In genomic region chr1:54810144-54810942, GRCh38 we compare ENCODE assay signal across 8 cellular contexts. TPM values are rescaled to one million over a fixed set of nuclear protein-coding genes. Genes with fewer than 3 reads are reported as not detected.
A peak's percentile ranks its signal among the peaks of the same experiment; 100 is the strongest.
DNase-seq lines count a peak whose midpoint lies in the region; ATAC-seq, FAIRE-seq and TF ChIP-seq lines count a peak whose summit lies in the region.

No MANE protein-coding gene starts in this region.

- no peaks in the 10 kb centered on the region for H3K9me3 Mint-ChIP-seq in MCF 10A (ENCODE audit: unreplicated experiment)

- H3K27ac Mint-ChIP-seq in MCF 10A (ENCODE audit: low read depth, unreplicated experiment) = no peak overlapping the region

- no peak overlapping the region for H3K4me3 Mint-ChIP-seq in MCF 10A (ENCODE audit: unreplicated experiment)

- TF ChIP-seq CTCF in GM12801 (IDR thresholded peaks at IDR 0.05; ENCODE audit: extremely low read depth, insufficient read length) = peak; percentile 35
- peak; percentile 87 for TF ChIP-seq CTCF in VCaP (conservative IDR thresholded peaks at IDR 0.05)
- peak; percentile 89 for TF ChIP-seq CTCF in MCF 10A (IDR thresholded peaks at IDR 0.05; ENCODE audit: unreplicated experiment)
- TF ChIP-seq CTCF in kidney (IDR thresholded peaks at IDR 0.05; ENCODE audit: borderline replicate concordance, extremely low read depth, insufficient read depth) = peak; percentile 88

- no peaks in the 10 kb centered on the region for H3K36me3 ChIP-seq in kidney (ENCODE audit: control insufficient read depth in 1 of 2, insufficient read depth in 2 of 2, low read length in 2 of 2)

- no TSS peak for BruUV-seq in MCF 10A (replicated peaks; lab: Mats Ljungman, UMichigan)

- H3K4me1 ChIP-seq in kidney (ENCODE audit: control insufficient read depth in 1 of 2, insufficient read depth in 1 of 2, low read depth in 1 of 2, low read length in 2 of 2) = no peaks in the 10 kb centered on the region

- CTCF ChIA-PET in MCF 10A (lab: Yijun Ruan, JAX) = interaction anchor here (0.6 to 1.7 kb wide), 26 partner anchors 9 to 735 kb away, joined by 3 to 9 read pairs (median 4); partner anchors contain the start of gene TTC22

- H3K27ac ChIP-seq in VCaP (no peak overlapping the region), kidney (ENCODE audit: low read depth in 2 of 2, low read length in 2 of 2) (no peak overlapping the region)

- no peaks in the 10 kb centered on the region for H3K27me3 Mint-ChIP-seq in MCF 10A (ENCODE audit: insufficient read depth, unreplicated experiment)

- no peak overlapping the region for H3K9ac ChIP-seq in kidney (ENCODE audit: low read length in 2 of 2)

- peak; percentile 54 for ATAC-seq in HG02610 (IDR thresholded peaks at IDR 0.05; ENCODE audit: unreplicated experiment)
- ATAC-seq in HG02763 (IDR thresholded peaks at IDR 0.05; ENCODE audit: unreplicated experiment) = no peak

- intact Hi-C loops in MCF 10A (cut with micrococcal nuclease) = loop anchor here (1.0 to 5.0 kb wide), 3 partner anchors 138 to 740 kb away; no protein-coding TSS in a partner anchor
- intact Hi-C loops in kidney (cut with DNase I) = no loop called here

- H3K4me3 ChIP-seq in kidney (ENCODE audit: low read length in 2 of 2) = no peak overlapping the region

- H3K4me1 Mint-ChIP-seq in MCF 10A (ENCODE audit: insufficient read depth, unreplicated experiment) = peaks cover 9% of the 10 kb centered on the region

- no peaks in the 10 kb centered on the region for H3K36me3 Mint-ChIP-seq in MCF 10A (ENCODE audit: insufficient read depth, unreplicated experiment)

- no peaks in the 10 kb centered on the region for H3K9me3 ChIP-seq in kidney (ENCODE audit: control insufficient read depth in 1 of 2, low read length in 2 of 2)

- POLR2A ChIA-PET in MCF 10A (lab: Yijun Ruan, JAX) = no interaction called here

- FAIRE-seq in kidney (lab: Jason Lieb, UNC) = no peak

- DNase-seq in NCI-H2081 treated with DMSO at 0.1 percent for 48 hours (lab: John Stamatoyannopoulos, UW) = peak; percentile 9
- peak; percentile 69 for DNase-seq in MCF 10A (ENCODE audit: unreplicated experiment)
- no peak for DNase-seq in kidney
- peak; percentile 71 for DNase-seq in stimulated activated CD4-positive, alpha-beta T cell treated with anti-CD3 and anti-CD28 coated beads, Interleukin-4, amount 100 ng/mL, for 1 hour

RNA-seq across cellular contexts. Expression of gene TTC22, which starts 9.2 kb away (rescaled TPM):
- total RNA-seq in MCF 10A (2022) (3.0 and 3.1 TPM in 2 replicates), kidney (16.5 TPM)
- polyA plus RNA-seq in kidney (ENCODE audit: insufficient read depth, low read depth, low replicate concordance) = 9.6 TPM

RNA-seq across cellular contexts. Expression of gene PARS2, which starts 46.0 kb away (rescaled TPM):
- 4.7 and 5.4 TPM in 2 replicates for total RNA-seq in MCF 10A (2022)
- 7.1 TPM for total RNA-seq in kidney
- 7.2 TPM for polyA plus RNA-seq in kidney (ENCODE audit: insufficient read depth, low read depth, low replicate concordance)

Comparison
In these comparisons a context has a peak if more than half of its experiments do, and no peak if none do; other contexts are left out.
1. CTCF ChIP-seq: peak in every context shown above with its lines; median percentile 89 in MCF 10A; 88 in kidney; 87 in VCaP; 35 in GM12801.